In the genomic region with DNA sequence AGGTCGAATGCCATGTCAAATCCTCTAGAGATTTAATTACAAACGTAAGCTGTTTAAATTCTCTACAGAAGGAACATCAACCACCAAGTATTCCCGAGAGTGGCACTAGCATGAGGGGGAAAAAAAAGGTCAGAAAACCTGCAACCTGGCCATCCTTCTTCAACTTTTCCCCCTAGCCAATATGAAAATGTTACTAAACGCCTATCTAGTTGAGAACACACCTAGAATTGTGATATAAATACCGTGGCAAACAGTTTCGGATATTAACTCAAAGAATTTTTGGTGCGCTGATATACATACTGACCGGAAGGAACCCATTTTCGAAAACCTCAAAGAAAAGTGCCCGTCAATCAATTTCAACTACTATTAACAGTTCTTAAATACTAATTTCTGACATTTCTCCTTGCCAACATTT, we compare ENCODE assay signal across 9 cellular contexts. TPM values are rescaled to one million over a fixed set of nuclear protein-coding genes. Genes with fewer than 3 reads are reported as not detected.
DNase-seq lines count a peak whose midpoint lies in the region; ATAC-seq and TF ChIP-seq lines count a peak whose summit lies in the region.
"Had no signal": no experiment of that assay in that cellular context is flagged by ENCODE, and none has a peak within 500 bp of the region (broad histone marks: within the 10 kb centered on the region; RNA-seq: fewer than 3 reads in every experiment).

No MANE protein-coding gene starts in this region.

- H3K36me3 ChIP-seq in heart left ventricle (peaks cover 0 to 61% (median 43%) of the 10 kb centered on the region in 9 donors), adrenal gland (replicated peaks in 1 of 2) (peaks cover 0 to 18% of the 10 kb centered on the region in 2 donors), liver (ENCODE audit: control insufficient read depth in 4 of 4, insufficient read depth in 3 of 4, low read depth in 1 of 4, low read length in 3 of 4) (peaks cover 4 to 24% (median 17%) of the 10 kb centered on the region in 4 donors), urinary bladder (ENCODE audit: insufficient read depth) (peaks cover 3% of the 10 kb centered on the region)

- H3K4me3 ChIP-seq in heart left ventricle (peak overlapping the region in 11 of 12 donors; percentile 58 to 99 (median 80)), adrenal gland (peak overlapping the region in 3 of 4 donors; percentile 5 to 91 (median 80)), liver (ENCODE audit: low read depth in 1 of 3, low read length in 3 of 3) (peak overlapping the region; percentile 72 to 99 (median 95)), urinary bladder (ENCODE audit: low read depth, low read length) (peak overlapping the region; percentile 34)

- intact Hi-C loops in heart left ventricle (cut with DNase I) (loop anchor here in 6 of 10 donors (5.0 to 10.0 kb wide), 7 partner anchors 97 to 245 kb away; partner anchors contain the start of genes SUPT16H (in 4 of the 6), CHD8 (in 1 of the 6) and METTL3 (in 1 of the 6)), cardiac septum (cut with DNase I) (loop anchor here (5.0 kb wide), 2 partner anchors 35 to 115 kb away; partner anchors contain the start of gene SUPT16H), adrenal gland (cut with DNase I) (no loop called here), posterior cingulate gyrus (cut with DNase I) (loop anchor here (5.0 to 10.0 kb wide), 2 partner anchors 115 to 187 kb away; partner anchors contain the start of genes CHD8 and SUPT16H)

- DNase-seq in heart left ventricle: no peak
- no peak for DNase-seq in cardiac septum (ENCODE audit: low spot score)
- DNase-seq in adrenal gland: no peak
- DNase-seq in NCI-H1092 treated with DMSO at 0.1 percent for 48 hours (lab: John Stamatoyannopoulos, UW): no peak
- DNase-seq in GM19238 (ENCODE audit: insufficient read length, low spot score): no peak
- no peak for DNase-seq in posterior cingulate gyrus

- no peaks in the 10 kb centered on the region for H3K27me3 ChIP-seq in heart left ventricle
- no peaks in the 10 kb centered on the region for H3K27me3 ChIP-seq in adrenal gland
- no peaks in the 10 kb centered on the region for H3K27me3 ChIP-seq in liver (ENCODE audit: control insufficient read depth in 4 of 4, insufficient read depth in 4 of 4, low read length in 3 of 4)

- no peak for TF ChIP-seq POLR2A in heart left ventricle (IDR thresholded peaks at IDR 0.05)
- no peak for TF ChIP-seq POLR2A in adrenal gland (IDR thresholded peaks at IDR 0.05)

- H3K9me3 ChIP-seq in heart left ventricle (no peaks in the 10 kb centered on the region), adrenal gland (replicated peaks in 1 of 3) (no peaks in the 10 kb centered on the region), liver (ENCODE audit: control insufficient read depth in 4 of 4, low read length in 3 of 4) (no peaks in the 10 kb centered on the region)

- H3K27ac ChIP-seq in heart left ventricle (peak overlapping the region in 7 of 12 donors; percentile 6 to 98 (median 94)), adrenal gland (peak overlapping the region in 4 of 5 donors; percentile 90 to 97 (median 96)), liver (ENCODE audit: low read depth in 1 of 2, low read length in 2 of 2) (peak overlapping the region; percentile 9 to 89), urinary bladder (ENCODE audit: low read depth) (no peak overlapping the region)

- WGBS in heart left ventricle, 4 donors: 3 to 11% (median 6%) methylated on average over 10 of the region's 10 CpGs
- WGBS in adrenal gland, 4 donors: 2 to 5% (median 3%) methylated on average over 10 of the region's 10 CpGs
- 4% methylated on average over 10 of the region's 10 CpGs for WGBS in liver
- 7% methylated on average over 10 of the region's 10 CpGs for WGBS in urinary bladder

- no peak for ATAC-seq in heart left ventricle

- TF ChIP-seq CTCF in heart left ventricle (IDR thresholded peaks at IDR 0.05): no peak
- no peak for TF ChIP-seq CTCF in adrenal gland (IDR thresholded peaks at IDR 0.05)
- TF ChIP-seq CTCF in liver (IDR thresholded peaks at IDR 0.05; ENCODE audit: low read depth, low read length, missing input control): no peak

- peak overlapping the region; percentile 99 to 100 for H3K9ac ChIP-seq in liver (ENCODE audit: low read depth in 1 of 2, low read length in 2 of 2)

- H3K4me1 ChIP-seq in heart left ventricle (peaks cover 7 to 72% (median 56%) of the 10 kb centered on the region in 12 donors), adrenal gland (replicated peaks in 1 of 2) (peaks cover 38 to 62% of the 10 kb centered on the region in 2 donors), liver (ENCODE audit: control insufficient read depth in 4 of 4, insufficient read depth in 4 of 4, low read length in 3 of 4) (peaks cover 16 to 46% (median 32%) of the 10 kb centered on the region in 4 donors), urinary bladder (ENCODE audit: insufficient read depth) (peaks cover 3% of the 10 kb centered on the region)

- no peak for TF ChIP-seq RAD21 in liver (IDR thresholded peaks at IDR 0.05)

TF ChIP-seq in liver, 16 proteins besides CTCF, POLR2A, EP300 and RAD21:
- TF ChIP-seq GABPA (IDR thresholded peaks at IDR 0.05 in 1 of 2, conservative IDR thresholded peaks at IDR 0.05 in 1 of 2): no peak
- TF ChIP-seq TAF1 (conservative IDR thresholded peaks at IDR 0.05): no peak
- no peak for TF ChIP-seq JUND (IDR thresholded peaks at IDR 0.05)
- no peak for TF ChIP-seq NR2F2 (IDR thresholded peaks at IDR 0.05)
- TF ChIP-seq FOXA1 (IDR thresholded peaks at IDR 0.05): no peak
- no peak for TF ChIP-seq EGR1 (IDR thresholded peaks at IDR 0.05; ENCODE audit: low read depth in 2 of 2)
- TF ChIP-seq, protein P1, sequence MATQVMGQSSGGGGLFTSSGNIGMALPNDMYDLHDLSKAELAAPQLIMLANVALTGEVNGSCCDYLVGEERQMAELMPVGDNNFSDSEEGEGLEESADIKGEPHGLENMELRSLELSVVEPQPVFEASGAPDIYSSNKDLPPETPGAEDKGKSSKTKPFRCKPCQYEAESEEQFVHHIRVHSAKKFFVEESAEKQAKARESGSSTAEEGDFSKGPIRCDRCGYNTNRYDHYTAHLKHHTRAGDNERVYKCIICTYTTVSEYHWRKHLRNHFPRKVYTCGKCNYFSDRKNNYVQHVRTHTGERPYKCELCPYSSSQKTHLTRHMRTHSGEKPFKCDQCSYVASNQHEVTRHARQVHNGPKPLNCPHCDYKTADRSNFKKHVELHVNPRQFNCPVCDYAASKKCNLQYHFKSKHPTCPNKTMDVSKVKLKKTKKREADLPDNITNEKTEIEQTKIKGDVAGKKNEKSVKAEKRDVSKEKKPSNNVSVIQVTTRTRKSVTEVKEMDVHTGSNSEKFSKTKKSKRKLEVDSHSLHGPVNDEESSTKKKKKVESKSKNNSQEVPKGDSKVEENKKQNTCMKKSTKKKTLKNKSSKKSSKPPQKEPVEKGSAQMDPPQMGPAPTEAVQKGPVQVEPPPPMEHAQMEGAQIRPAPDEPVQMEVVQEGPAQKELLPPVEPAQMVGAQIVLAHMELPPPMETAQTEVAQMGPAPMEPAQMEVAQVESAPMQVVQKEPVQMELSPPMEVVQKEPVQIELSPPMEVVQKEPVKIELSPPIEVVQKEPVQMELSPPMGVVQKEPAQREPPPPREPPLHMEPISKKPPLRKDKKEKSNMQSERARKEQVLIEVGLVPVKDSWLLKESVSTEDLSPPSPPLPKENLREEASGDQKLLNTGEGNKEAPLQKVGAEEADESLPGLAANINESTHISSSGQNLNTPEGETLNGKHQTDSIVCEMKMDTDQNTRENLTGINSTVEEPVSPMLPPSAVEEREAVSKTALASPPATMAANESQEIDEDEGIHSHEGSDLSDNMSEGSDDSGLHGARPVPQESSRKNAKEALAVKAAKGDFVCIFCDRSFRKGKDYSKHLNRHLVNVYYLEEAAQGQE (IDR thresholded peaks at IDR 0.05): no peak
- TF ChIP-seq, protein P2, sequence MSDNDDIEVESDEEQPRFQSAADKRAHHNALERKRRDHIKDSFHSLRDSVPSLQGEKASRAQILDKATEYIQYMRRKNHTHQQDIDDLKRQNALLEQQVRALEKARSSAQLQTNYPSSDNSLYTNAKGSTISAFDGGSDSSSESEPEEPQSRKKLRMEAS (IDR thresholded peaks at IDR 0.05): no peak
- no peak for TF ChIP-seq SP1 (IDR thresholded peaks at IDR 0.05)
- no peak for TF ChIP-seq RXRA (IDR thresholded peaks at IDR 0.05)
- no peak for TF ChIP-seq FOXA2 (IDR thresholded peaks at IDR 0.05)
- TF ChIP-seq HNF4A (conservative IDR thresholded peaks at IDR 0.05): no peak
- no peak for TF ChIP-seq ATF3 (IDR thresholded peaks at IDR 0.05)
TF ChIP-seq in liver: peak in this region for 0.

RNA-seq across cellular contexts. Expression of gene HNRNPC, which starts 1.8 kb away (rescaled TPM):
- total RNA-seq in heart left ventricle (100 to 1,000 TPM; 201 to 289 (median 249) TPM), cardiac septum (260 TPM), adrenal gland (100 to 1,000 TPM; 399 to 615 (median 503) TPM), liver (100 to 1,000 TPM; 286 to 384 TPM), urinary bladder (504 TPM)
- polyA plus RNA-seq in heart left ventricle (100 to 1,000 TPM; 255 to 389 TPM), adrenal gland (100 to 1,000 TPM; 832 to 905 (median 866) TPM), liver (100 to 1,000 TPM; 119 to 254 TPM), urinary bladder (476 TPM)

RNA-seq across cellular contexts. Expression of gene RPGRIP1, which starts 12.4 kb away (rescaled TPM):
- under 1 TPM in 8 of 9 donors, not detected in 1; 0.12 to 0.81 (median 0.41) TPM for total RNA-seq in heart left ventricle
- under 1 TPM; 0.14 to 0.23 TPM for polyA plus RNA-seq in heart left ventricle
- not detected for total RNA-seq in cardiac septum
- total RNA-seq in adrenal gland: 1 to 10 TPM in 4 of 8 donors, under 1 TPM in 2, not detected in 2; 0.27 to 1.6 (median 1.1) TPM
- polyA plus RNA-seq in adrenal gland: under 1 TPM in 2 of 3 donors, not detected in 1; 0.10 to 0.24 TPM
- total RNA-seq in liver: 1 to 10 TPM in 1 of 2 donors, under 1 TPM in 1; 0.42 to 1.3 TPM
- under 1 TPM; 0.27 to 0.38 TPM for polyA plus RNA-seq in liver
- 0.48 TPM for total RNA-seq in urinary bladder
- polyA plus RNA-seq in urinary bladder: 0.15 TPM
- total RNA-seq: temporal lobe had no signal

Comparison
In these comparisons a context has a peak if more than half of its experiments do, and no peak if none do; other contexts are left out.
1. H3K4me3 ChIP-seq: peak in every context shown above with its lines; median percentile 95 in liver; 80 in heart left ventricle; 80 in adrenal gland; 34 in urinary bladder.
2. intact Hi-C loops: an anchor here in heart left ventricle (5.0 to 10.0 kb wide), cardiac septum (5.0 kb wide) and posterior cingulate gyrus (5.0 to 10.0 kb wide); none called in adrenal gland.